ENCODE assay signal across 8 cellular contexts in the genomic region with DNA sequence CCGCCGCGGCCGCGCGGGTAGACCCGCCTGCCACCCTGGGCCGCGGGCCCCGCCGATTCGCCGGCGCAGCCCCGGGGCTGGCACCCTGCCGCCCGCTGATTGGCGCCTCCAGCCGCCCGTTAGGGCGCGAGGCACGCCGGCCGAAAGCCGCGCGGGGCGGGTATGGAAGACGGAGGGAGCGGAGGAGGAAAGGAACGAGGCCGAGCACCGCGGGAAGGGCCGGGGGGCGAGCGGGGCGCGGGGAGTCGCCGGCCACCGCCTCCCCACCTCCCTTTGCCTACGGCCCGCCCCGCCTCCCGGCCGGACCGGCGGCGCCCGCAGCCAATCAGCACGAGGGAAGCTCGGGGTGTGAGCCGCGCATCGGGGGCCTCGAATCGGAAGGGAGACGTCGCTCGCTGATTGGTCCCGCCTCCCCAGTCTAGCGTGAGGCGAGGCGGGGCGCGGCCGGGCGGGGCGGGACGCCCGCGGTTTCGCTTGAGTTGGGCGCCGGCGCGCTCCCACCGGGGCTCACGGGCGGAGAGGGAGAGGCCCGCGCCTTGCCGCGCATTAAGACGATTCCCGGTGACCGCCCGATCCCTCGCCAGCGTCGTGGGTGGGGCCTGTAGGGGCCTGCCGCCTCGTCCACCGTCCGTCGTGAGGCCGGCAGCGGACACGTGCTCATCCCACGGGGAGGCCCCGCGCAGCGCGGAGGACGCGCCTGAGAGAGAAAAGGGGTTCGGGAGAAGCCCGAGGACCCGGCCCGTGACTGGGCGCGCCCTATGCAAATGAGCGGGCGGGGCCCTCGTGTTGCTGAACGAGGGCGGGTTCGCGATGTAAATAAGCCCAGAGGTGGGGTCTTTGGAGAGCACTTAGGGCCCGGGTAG. TPM values are rescaled to one million over a fixed set of nuclear protein-coding genes. Genes with fewer than 3 reads are reported as not detected.
DNase-seq lines count a peak whose midpoint lies in the region; ATAC-seq and TF ChIP-seq lines count a peak whose summit lies in the region.

No MANE protein-coding gene starts in this region.

- peaks cover 36% of the 10 kb centered on the region for H3K4me1 Mint-ChIP-seq in T-helper 1 cell treated with Interleukin-12 subunit alpha and Interleukin-12 subunit beta and Interleukin-4 antibody, amounts not matched to agents 30 μg/mL and 1 μg/mL, for 36 hours (ENCODE audit: low read depth)

- peak overlapping the region; percentile 81 for H3K4me3 Mint-ChIP-seq in T-helper 1 cell treated with Interleukin-12 subunit alpha and Interleukin-12 subunit beta and Interleukin-4 antibody, amounts not matched to agents 30 μg/mL and 1 μg/mL, for 36 hours

- peak overlapping the region; percentile 80 for H3K27ac Mint-ChIP-seq in T-helper 1 cell treated with Interleukin-12 subunit alpha and Interleukin-12 subunit beta and Interleukin-4 antibody, amounts not matched to agents 30 μg/mL and 1 μg/mL, for 36 hours

- TF ChIP-seq POLR2A in uterus (IDR thresholded peaks at IDR 0.05) = peak; percentile 39 to 77

- TF ChIP-seq CTCF in right atrium auricular region (IDR thresholded peaks at IDR 0.05) = no peak
- peak in 1 of 4 experiments; percentile 17 for TF ChIP-seq CTCF in uterus (IDR thresholded peaks at IDR 0.05)

- H3K9me3 ChIP-seq in right atrium auricular region (no peaks in the 10 kb centered on the region), uterus (no peaks in the 10 kb centered on the region)

- peaks cover 18% of the 10 kb centered on the region for H3K27me3 Mint-ChIP-seq in T-helper 1 cell treated with Interleukin-12 subunit alpha and Interleukin-12 subunit beta and Interleukin-4 antibody, amounts not matched to agents 30 μg/mL and 1 μg/mL, for 36 hours (ENCODE audit: low read depth)

- DNase-seq in NCI-H1694 (lab: John Stamatoyannopoulos, UW) = peak; percentile 85
- peak; percentile 97 for DNase-seq in right atrium auricular region (ENCODE audit: low spot score)
- DNase-seq in pulmonary artery endothelial cell (ENCODE audit: low read depth, low spot score) = peak; percentile 88
- peak; percentile 95 to 96 for DNase-seq in uterus

- intact Hi-C loops in uterus (cut with DNase I; ENCODE audit: low total_unique reads) = no loop called here

- no peaks in the 10 kb centered on the region for H3K9me3 Mint-ChIP-seq in T-helper 1 cell treated with Interleukin-12 subunit alpha and Interleukin-12 subunit beta and Interleukin-4 antibody, amounts not matched to agents 30 μg/mL and 1 μg/mL, for 36 hours

- H3K36me3 ChIP-seq in right atrium auricular region (no peaks in the 10 kb centered on the region), uterus (no peaks in the 10 kb centered on the region)

- H3K27ac ChIP-seq in angular gyrus (ENCODE audit: low read depth, low read length) = peak overlapping the region; percentile 89
- peak overlapping the region; percentile 95 to 99 for H3K27ac ChIP-seq in right atrium auricular region
- H3K27ac ChIP-seq in uterus = peak overlapping the region; percentile 95 to 99

- peaks cover 13% of the 10 kb centered on the region for H3K36me3 Mint-ChIP-seq in T-helper 1 cell treated with Interleukin-12 subunit alpha and Interleukin-12 subunit beta and Interleukin-4 antibody, amounts not matched to agents 30 μg/mL and 1 μg/mL, for 36 hours (ENCODE audit: low read depth)

- peak overlapping the region; percentile 82 to 92 for H3K4me3 ChIP-seq in right atrium auricular region
- peak overlapping the region; percentile 72 to 92 for H3K4me3 ChIP-seq in uterus

- H3K4me1 ChIP-seq in right atrium auricular region (peaks cover 0 to 37% of the 10 kb centered on the region in 2 donors), uterus (peaks cover 0 to 8% of the 10 kb centered on the region in 2 donors)

- H3K27me3 ChIP-seq in right atrium auricular region (no peaks in the 10 kb centered on the region), uterus (no peaks in the 10 kb centered on the region)

- ATAC-seq in GM18498 (IDR thresholded peaks at IDR 0.05; ENCODE audit: unreplicated experiment) (peak; percentile 86), HG02885 (IDR thresholded peaks at IDR 0.05; ENCODE audit: poor library complexity, unreplicated experiment) (peak; percentile 85)

RNA-seq across cellular contexts. Expression of a gene that starts 0.6 kb away (rescaled TPM):
- total RNA-seq in right atrium auricular region (10 to 100 TPM; 54.8 to 81.1 TPM), pulmonary artery endothelial cell (109 and 157 TPM in 2 replicates), uterus (100 to 1,000 TPM; 107 to 237 (median 142) TPM)

Comparison
In these comparisons a context has a peak if more than half of its experiments do, and no peak if none do; other contexts are left out.
1. Peak in every context shown above with its lines: DNase-seq, ATAC-seq, H3K4me3 ChIP-seq and H3K27ac ChIP-seq.